In the genomic region with DNA sequence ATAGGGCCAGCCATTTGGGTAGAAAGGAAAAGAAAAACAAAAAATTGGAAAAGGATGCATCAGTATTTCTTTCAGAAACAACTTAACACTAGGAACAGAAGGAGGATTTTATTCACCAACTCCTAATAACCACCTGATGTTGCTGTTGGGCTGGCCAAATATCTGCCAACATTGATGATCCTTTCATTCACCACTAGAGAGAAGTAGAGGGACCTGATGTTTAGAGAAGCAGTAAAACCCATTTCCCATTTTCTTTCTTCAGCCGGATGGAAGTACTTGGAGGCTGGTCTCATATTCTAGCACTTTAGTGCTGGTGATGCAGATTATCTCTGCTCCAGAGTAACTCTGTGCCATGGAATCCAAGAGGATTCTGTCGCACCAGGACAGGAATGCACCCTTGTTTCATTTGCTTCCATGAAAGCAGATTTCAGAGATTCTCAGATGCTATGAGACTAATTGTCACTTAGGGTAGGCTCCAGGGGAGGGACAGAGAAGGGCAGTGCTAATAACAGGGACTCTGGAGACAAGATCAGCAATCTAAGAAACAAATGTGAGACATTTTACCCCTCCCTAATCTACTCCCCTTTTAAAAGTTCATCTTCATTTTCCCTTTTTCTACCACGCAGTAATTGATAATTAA, we compare ENCODE assay signal across 8 cellular contexts. TPM values are rescaled to one million over a fixed set of nuclear protein-coding genes. Genes with fewer than 3 reads are reported as not detected.
DNase-seq lines count a peak whose midpoint lies in the region; ATAC-seq, FAIRE-seq and TF ChIP-seq lines count a peak whose summit lies in the region.

No MANE protein-coding gene starts in this region.

- H3K27me3 ChIP-seq in endothelial cell of umbilical vein (ENCODE audit: control insufficient read depth in 2 of 2, insufficient read depth in 2 of 2, low read length in 2 of 2) (no peaks in the 10 kb centered on the region), psoas muscle (ENCODE audit: insufficient read depth in 3 of 3, low read length in 2 of 3) (no peaks in the 10 kb centered on the region)

- TF ChIP-seq POLR2A in NB4 (IDR thresholded peaks at IDR 0.05; ENCODE audit: extremely low read depth, insufficient read length) (no peak), endothelial cell of umbilical vein (IDR thresholded peaks at IDR 0.05; ENCODE audit: low read depth, low read length) (no peak)

- no TSS peak for BruUV-seq in endothelial cell of umbilical vein (replicated peaks; lab: Mats Ljungman, UMichigan)

- no peak overlapping the region for H3K27ac ChIP-seq in endothelial cell of umbilical vein (ENCODE audit: insufficient read depth, low read depth, low read length)
- H3K27ac ChIP-seq in psoas muscle, result peak overlapping the region; percentile 94

- no peaks in the 10 kb centered on the region for H3K9me1 ChIP-seq in endothelial cell of umbilical vein (replicated peaks; ENCODE audit: control insufficient read depth, extremely low read depth, insufficient read depth, low read length)

- H3K4me1 ChIP-seq in endothelial cell of umbilical vein (ENCODE audit: control insufficient read depth, extremely low read depth, insufficient read depth, low read length), result peaks cover 3% of the 10 kb centered on the region
- no peaks in the 10 kb centered on the region for H3K4me1 ChIP-seq in psoas muscle

- peak; percentile 55 for DNase-seq in A172 (ENCODE audit: low spot score)
- peak; percentile 77 for DNase-seq in EH (ENCODE audit: low read depth)
- peak; percentile 88 for DNase-seq in NB4 (ENCODE audit: low read depth)
- peak in 3 of 5 donors; percentile 11 to 57 (median 21) for DNase-seq in T-helper 1 cell
- peak; percentile 82 for DNase-seq in endothelial cell of umbilical vein (ENCODE audit: low read depth, low spot score)
- DNase-seq in psoas muscle, result no peak

- ATAC-seq in psoas muscle, result no peak
- ATAC-seq in HG03571 (IDR thresholded peaks at IDR 0.05; ENCODE audit: unreplicated experiment), result no peak
- ATAC-seq in HG02588 (IDR thresholded peaks at IDR 0.05; ENCODE audit: unreplicated experiment), result no peak

- no peak overlapping the region for H3K9ac ChIP-seq in endothelial cell of umbilical vein (replicated peaks; ENCODE audit: extremely low read depth, insufficient read depth, low read length)

- peaks cover 13% of the 10 kb centered on the region for H3K79me2 ChIP-seq in endothelial cell of umbilical vein (ENCODE audit: control insufficient read depth, insufficient read depth, low read length)

- peak overlapping the region; percentile 9 for H2AFZ ChIP-seq in endothelial cell of umbilical vein (ENCODE audit: low read depth, low read length)

- CTCF ChIA-PET in endothelial cell of umbilical vein (lab: Charles Lee), result interaction anchor here (0.8 to 10.2 kb wide), 8 partner anchors 42 to 833 kb away, joined by 3 to 178 read pairs (median 5); a partner anchor contains a TSS

- dilution Hi-C loops in endothelial cell of umbilical vein (cut with MboI; ENCODE audit: extremely low pct_ligation_motif_present, low sequenced_read_pairs), result loop anchor here (25.0 kb wide), 1 partner anchor 702 kb away; no protein-coding TSS in a partner anchor

- FAIRE-seq in endothelial cell of umbilical vein (lab: Jason Lieb, UNC), result peak; percentile 35

- no peak overlapping the region for H3K4me2 ChIP-seq in endothelial cell of umbilical vein (ENCODE audit: insufficient read depth, low read length)

- H3K9me3 ChIP-seq in endothelial cell of umbilical vein (replicated peaks; ENCODE audit: control insufficient read depth, insufficient read depth, low read length) (no peaks in the 10 kb centered on the region), psoas muscle (no peaks in the 10 kb centered on the region)

- peak overlapping the region; percentile 92 for H3K4me3 ChIP-seq in NB4 (ENCODE audit: low read depth, low read length)
- no peak overlapping the region for H3K4me3 ChIP-seq in endothelial cell of umbilical vein (replicated peaks in 1 of 3; ENCODE audit: insufficient read depth in 1 of 3, low read depth in 1 of 3, low read length in 3 of 3)
- no peak overlapping the region for H3K4me3 ChIP-seq in psoas muscle

- POLR2A ChIA-PET in endothelial cell of umbilical vein (lab: Charles Lee), result no interaction called here

- peak; percentile 69 for TF ChIP-seq CTCF in NB4 (IDR thresholded peaks at IDR 0.05; ENCODE audit: low read depth, low read length)
- peak; percentile 43 for TF ChIP-seq CTCF in endothelial cell of umbilical vein (IDR thresholded peaks at IDR 0.05; ENCODE audit: extremely low read depth in 1 of 2, insufficient read depth in 1 of 2, low read depth in 1 of 2, low read length in 2 of 2)
- TF ChIP-seq CTCF in psoas muscle (IDR thresholded peaks at IDR 0.05), result peak; percentile 52

- WGBS in psoas muscle, 3 donors, result 39 to 51% (median 39%) methylated on average over 3 of the region's 3 CpGs

- H3K36me3 ChIP-seq in endothelial cell of umbilical vein (ENCODE audit: control insufficient read depth in 2 of 2, extremely low read depth in 1 of 2, insufficient read depth in 2 of 2, low read length in 2 of 2), result no peaks in the 10 kb centered on the region
- H3K36me3 ChIP-seq in psoas muscle (ENCODE audit: insufficient read depth in 1 of 2, low read depth in 1 of 2), result no peaks in the 10 kb centered on the region

- H4K20me1 ChIP-seq in endothelial cell of umbilical vein (replicated peaks; ENCODE audit: control insufficient read depth, extremely low read depth, insufficient read depth, low read length), result peaks cover 3% of the 10 kb centered on the region

- intact Hi-C loops in endothelial cell of umbilical vein (cut with micrococcal nuclease), result loop anchor here (1.0 to 10.0 kb wide), 4 partner anchors 202 to 529 kb away; no protein-coding TSS in a partner anchor
- intact Hi-C loops in psoas muscle (cut with DNase I), result loop anchor here (5.0 to 10.0 kb wide), 6 partner anchors 97 to 527 kb away; no protein-coding TSS in a partner anchor

TF ChIP-seq in endothelial cell of umbilical vein, 7 proteins besides CTCF, POLR2A, EP300 and RAD21:
- TF ChIP-seq POLR2AphosphoS5 (IDR thresholded peaks at IDR 0.05; ENCODE audit: insufficient read depth, low read depth, low read length) (no peak), MYC (IDR thresholded peaks at IDR 0.05; ENCODE audit: low read depth, low read length) (no peak), EZH2 (IDR thresholded peaks at IDR 0.05; ENCODE audit: borderline replicate concordance, low read depth, low read length, severe bottlenecking) (no peak), GATA2 (IDR thresholded peaks at IDR 0.05; ENCODE audit: insufficient read depth, insufficient read length, low read depth, low read length) (no peak), JUN (IDR thresholded peaks at IDR 0.05; ENCODE audit: borderline replicate concordance, insufficient read depth, insufficient read length, low read depth) (no peak), FOS (IDR thresholded peaks at IDR 0.05; ENCODE audit: borderline replicate concordance, insufficient read depth, low read length) (no peak)
- TF ChIP-seq, protein P1, sequence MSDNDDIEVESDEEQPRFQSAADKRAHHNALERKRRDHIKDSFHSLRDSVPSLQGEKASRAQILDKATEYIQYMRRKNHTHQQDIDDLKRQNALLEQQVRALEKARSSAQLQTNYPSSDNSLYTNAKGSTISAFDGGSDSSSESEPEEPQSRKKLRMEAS (IDR thresholded peaks at IDR 0.05; ENCODE audit: insufficient read depth, insufficient read length), result no peak

RNA-seq across cellular contexts. Expression of a gene that starts 3.1 kb away (rescaled TPM):
- 0.41 and 0.43 TPM in 2 replicates for total RNA-seq in A172 (2014; rRNA removed; shearing (Covaris generic))
- 0.21 and 0.31 TPM in 2 replicates for total RNA-seq in endothelial cell of umbilical vein
- 0.14 and 0.18 TPM in 2 replicates for polyA plus RNA-seq in endothelial cell of umbilical vein
- polyA plus RNA-seq in endothelial cell of umbilical vein (2011; cell fraction: cytosol; rRNA removed), result 0.17 and 0.20 TPM in 2 replicates
- polyA plus RNA-seq in endothelial cell of umbilical vein (2011; cell fraction: nucleus; rRNA removed), result 0.13 and 0.22 TPM in 2 replicates
- 0.16 and 0.21 TPM in 2 replicates for polyA plus RNA-seq in endothelial cell of umbilical vein (2012)
- 0.32 and 0.38 TPM in 2 replicates for polyA minus RNA-seq in endothelial cell of umbilical vein
- 2.3 TPM for polyA minus RNA-seq in endothelial cell of umbilical vein (2011; cell fraction: cytosol; rRNA and poly(A)+ RNA removed)
- 0.34 and 0.53 TPM in 2 replicates for polyA minus RNA-seq in endothelial cell of umbilical vein (2011; cell fraction: nucleus; rRNA and poly(A)+ RNA removed)
- under 1 TPM; 0.22 to 0.43 (median 0.35) TPM for total RNA-seq in psoas muscle
- under 1 TPM; 0.07 to 0.96 (median 0.14) TPM for polyA plus RNA-seq in psoas muscle

RNA-seq across cellular contexts. Expression of a gene that starts 3.1 kb away (rescaled TPM):
- total RNA-seq in A172 (2014; rRNA removed; shearing (Covaris generic)), result 11.3 and 11.6 TPM in 2 replicates
- total RNA-seq in endothelial cell of umbilical vein, result 75.3 and 76.9 TPM in 2 replicates
- 6.7 and 8.0 TPM in 2 replicates for polyA plus RNA-seq in endothelial cell of umbilical vein
- 19.3 and 21.5 TPM in 2 replicates for polyA plus RNA-seq in endothelial cell of umbilical vein (2011; cell fraction: cytosol; rRNA removed)
- polyA plus RNA-seq in endothelial cell of umbilical vein (2011; cell fraction: nucleus; rRNA removed), result 30.8 and 38.3 TPM in 2 replicates
- 54.9 and 57.4 TPM in 2 replicates for polyA plus RNA-seq in endothelial cell of umbilical vein (2012)
- polyA minus RNA-seq in endothelial cell of umbilical vein, result 50.5 and 53.5 TPM in 2 replicates
- polyA minus RNA-seq in endothelial cell of umbilical vein (2011; cell fraction: cytosol; rRNA and poly(A)+ RNA removed), result 181 TPM
- 132 and 167 TPM in 2 replicates for polyA minus RNA-seq in endothelial cell of umbilical vein (2011; cell fraction: nucleus; rRNA and poly(A)+ RNA removed)
- 10 to 100 TPM; 29.8 to 51.9 (median 42.4) TPM for total RNA-seq in psoas muscle
- 10 to 100 TPM; 13.7 to 28.3 (median 14.6) TPM for polyA plus RNA-seq in psoas muscle

RNA-seq across cellular contexts. Expression of a gene that starts 42.2 kb away (rescaled TPM):
- total RNA-seq in A172 (2014; rRNA removed; shearing (Covaris generic)), result 62.9 TPM in 2 replicates
- total RNA-seq in endothelial cell of umbilical vein (23.6 and 25.8 TPM in 2 replicates), psoas muscle (10 to 100 TPM; 38.6 to 84.6 (median 52.6) TPM)
- polyA plus RNA-seq in endothelial cell of umbilical vein (4.6 and 5.2 TPM in 2 replicates), psoas muscle (10 to 100 TPM; 43.7 to 73.5 (median 58.5) TPM)
- polyA plus RNA-seq in endothelial cell of umbilical vein (2011; cell fraction: cytosol; rRNA removed), result 8.2 and 8.3 TPM in 2 replicates
- 13.7 and 19.0 TPM in 2 replicates for polyA plus RNA-seq in endothelial cell of umbilical vein (2011; cell fraction: nucleus; rRNA removed)
- polyA plus RNA-seq in endothelial cell of umbilical vein (2012), result 23.8 and 24.2 TPM in 2 replicates
- polyA minus RNA-seq in endothelial cell of umbilical vein, result 9.9 and 11.8 TPM in 2 replicates
- polyA minus RNA-seq in endothelial cell of umbilical vein (2011; cell fraction: cytosol; rRNA and poly(A)+ RNA removed), result 45.0 TPM
- 17.0 and 21.3 TPM in 2 replicates for polyA minus RNA-seq in endothelial cell of umbilical vein (2011; cell fraction: nucleus; rRNA and poly(A)+ RNA removed)

Comparison
In these comparisons a context has a peak if more than half of its experiments do, and no peak if none do; other contexts are left out.
1. DNase-seq: peak in A172 (single experiment), EH (single experiment), NB4 (single experiment), T-helper 1 cell (3 of 5) and endothelial cell of umbilical vein (single experiment); none in psoas muscle (0 of 2).
2. Peak in every context shown above with its lines, with median percentiles within 50 percentile points of each other: CTCF ChIP-seq.